ENCODE assay signal across 11 cellular contexts in the genomic region with DNA sequence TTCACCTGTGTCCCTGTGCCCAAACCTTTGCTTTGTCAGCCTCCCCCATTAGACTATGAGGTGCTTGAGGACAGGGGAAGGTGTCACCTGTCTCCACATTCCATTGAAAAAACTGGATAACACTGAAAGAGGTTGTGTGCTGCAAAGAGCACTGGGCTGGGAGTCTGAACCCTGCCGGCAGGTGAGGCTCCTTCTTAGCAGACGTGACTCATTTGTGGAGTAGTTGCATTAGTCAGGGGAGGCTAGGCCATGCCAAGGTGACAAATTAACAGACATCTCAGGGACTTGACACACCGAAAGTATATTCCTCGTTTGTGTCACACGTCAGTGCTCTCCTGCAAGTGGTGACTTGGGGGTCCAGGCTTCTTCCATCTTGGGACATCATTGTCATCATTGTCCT.
A peak's percentile ranks its signal among the peaks of the same experiment; 100 is the strongest.
DNase-seq lines count a peak whose midpoint lies in the region; ATAC-seq and FAIRE-seq lines count a peak whose summit lies in the region.
"Had no signal": no experiment of that assay in that cellular context is flagged by ENCODE, and none has a peak within 500 bp of the region (broad histone marks: within the 10 kb centered on the region; RNA-seq: fewer than 3 reads in every experiment).

No MANE protein-coding gene starts in this region.

- no peak overlapping the region for H3K27ac Mint-ChIP-seq in stimulated activated effector memory CD8-positive, alpha-beta T cell treated with anti-CD3 and anti-CD28 coated beads, Interleukin-12 subunit alpha, Interleukin-12 subunit beta, amount 100 ng/mL, for 72 hours

- no peak overlapping the region for H3K4me3 Mint-ChIP-seq in stimulated activated effector memory CD8-positive, alpha-beta T cell treated with anti-CD3 and anti-CD28 coated beads, Interleukin-12 subunit alpha, Interleukin-12 subunit beta, amount 100 ng/mL, for 72 hours

- no peaks in the 10 kb centered on the region for H3K27me3 ChIP-seq in small intestine (ENCODE audit: control insufficient read depth in 2 of 2, insufficient read depth in 2 of 2, low read length in 2 of 2)
- H3K27me3 ChIP-seq: BE2C had no signal

- ATAC-seq in GM21390 (IDR thresholded peaks at IDR 0.05; ENCODE audit: unreplicated experiment) (peak; percentile 70), HG03432 (IDR thresholded peaks at IDR 0.05; ENCODE audit: unreplicated experiment) (peak; percentile 83)
- ATAC-seq in stimulated activated effector memory CD8-positive, alpha-beta T cell treated with anti-CD3 and anti-CD28 coated beads, Interleukin-12 subunit alpha, Interleukin-12 subunit beta, amount 100 ng/mL, for 72 hours = peak; percentile 94

- H3K4me3 ChIP-seq in small intestine (ENCODE audit: low read depth in 1 of 2, low read length in 2 of 2) = no peak overlapping the region

- H3K36me3 Mint-ChIP-seq in stimulated activated effector memory CD8-positive, alpha-beta T cell treated with anti-CD3 and anti-CD28 coated beads, Interleukin-12 subunit alpha, Interleukin-12 subunit beta, amount 100 ng/mL, for 72 hours = no peaks in the 10 kb centered on the region

- no peaks in the 10 kb centered on the region for H3K4me1 ChIP-seq in small intestine (ENCODE audit: control insufficient read depth in 2 of 2, insufficient read depth in 1 of 2, low read depth in 1 of 2, low read length in 1 of 2)
- H3K4me1 ChIP-seq: BE2C had no signal

- peaks cover 15% of the 10 kb centered on the region for H3K4me1 Mint-ChIP-seq in stimulated activated effector memory CD8-positive, alpha-beta T cell treated with anti-CD3 and anti-CD28 coated beads, Interleukin-12 subunit alpha, Interleukin-12 subunit beta, amount 100 ng/mL, for 72 hours

- no peaks in the 10 kb centered on the region for H3K9me3 ChIP-seq in small intestine (ENCODE audit: control insufficient read depth, low read depth)
- H3K9me3 ChIP-seq: BE2C had no signal

- intact Hi-C loops in head of caudate nucleus (cut with DNase I) = no loop called here

- 78 to 83% (median 80%) methylated on average over 5 of the region's 5 CpGs for WGBS in small intestine, 3 donors

- no peak overlapping the region for H3K27ac ChIP-seq in small intestine (ENCODE audit: low read depth in 1 of 2, low read length in 1 of 2)

- no peaks in the 10 kb centered on the region for H3K9me3 Mint-ChIP-seq in stimulated activated effector memory CD8-positive, alpha-beta T cell treated with anti-CD3 and anti-CD28 coated beads, Interleukin-12 subunit alpha, Interleukin-12 subunit beta, amount 100 ng/mL, for 72 hours

- no peaks in the 10 kb centered on the region for H3K36me3 ChIP-seq in small intestine (ENCODE audit: control insufficient read depth in 2 of 2, insufficient read depth in 2 of 2, low read length in 2 of 2)
- H3K36me3 ChIP-seq: BE2C had no signal

- peak; percentile 31 for DNase-seq in stimulated activated CD4-positive, alpha-beta T cell treated with anti-CD3 and anti-CD28 coated beads, Interleukin-15, amount 100 ng/mL, for 24 hours
- no peak for DNase-seq in stimulated activated CD4-positive, alpha-beta T cell treated with anti-CD3 and anti-CD28 coated beads, Interleukin-4, amount 100 ng/mL, for 24 hours
- DNase-seq in stimulated activated effector memory CD8-positive, alpha-beta T cell treated with anti-CD3 and anti-CD28 coated beads, Interleukin-12 subunit alpha, Interleukin-12 subunit beta, amount 100 ng/mL, for 72 hours (ENCODE audit: low spot score in 2 of 2) = peak in 1 of 2 donors; percentile 59
- no peak for DNase-seq in KBM-7
- DNase-seq in head of caudate nucleus = no peak
- DNase-seq in small intestine = no peak
- DNase-seq: anterior cingulate cortex, BE2C, foreskin melanocyte had no signal

- no peak for FAIRE-seq in small intestine (lab: Jason Lieb, UNC)

- in situ Hi-C loops in KBM-7 (cut with MboI; ENCODE audit: low pct_unique_long_range_greater_than_20kb, low sequenced_read_pairs) = no loop called here
